Comparison of ENCODE assay signal across 27 cellular contexts in the genomic region with DNA sequence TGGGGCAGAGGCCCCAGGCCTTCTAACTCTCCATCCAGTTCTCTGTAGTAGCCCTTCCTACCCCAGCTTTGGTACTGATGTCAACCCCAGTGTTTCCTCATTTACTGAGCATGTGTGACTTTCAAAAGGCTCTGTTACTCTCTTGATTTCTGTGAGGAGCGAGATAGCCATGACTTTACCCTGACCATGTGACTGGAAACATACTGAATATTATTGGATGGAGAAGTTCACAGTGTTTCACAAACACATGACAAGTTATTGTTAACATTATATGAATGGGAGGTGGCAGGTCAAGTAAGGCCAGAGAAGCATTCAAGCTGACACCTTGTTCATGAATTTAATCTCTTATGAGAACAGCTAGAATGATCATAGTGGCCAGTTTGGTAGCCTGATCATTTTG. TPM values are rescaled to one million over a fixed set of nuclear protein-coding genes. Genes with fewer than 3 reads are reported as not detected.
DNase-seq lines count a peak whose midpoint lies in the region; ATAC-seq, FAIRE-seq and TF ChIP-seq lines count a peak whose summit lies in the region.
"Had no signal": no experiment of that assay in that cellular context is flagged by ENCODE, and none has a peak within 500 bp of the region (broad histone marks: within the 10 kb centered on the region; RNA-seq: fewer than 3 reads in every experiment).

No MANE protein-coding gene starts in this region.

- WGBS in right cardiac atrium: 63% methylated on average over 1 of the region's 1 CpG
- 35 to 65% (median 39%) methylated on average over 1 of the region's 1 CpG for WGBS in heart left ventricle, 4 donors

- TF ChIP-seq CTCF in heart left ventricle (IDR thresholded peaks at IDR 0.05) (no peak), right atrium auricular region (IDR thresholded peaks at IDR 0.05) (no peak), CD14-positive monocyte (IDR thresholded peaks at IDR 0.05) (no peak)

- peak; percentile 27 for FAIRE-seq in GM12892 (lab: Jason Lieb, UNC)
- FAIRE-seq: A549, GM12878, GM19239 had no signal

- H3K9me3 ChIP-seq in right cardiac atrium (ENCODE audit: control insufficient read depth, low read length) (no peaks in the 10 kb centered on the region), heart left ventricle (no peaks in the 10 kb centered on the region), right atrium auricular region (no peaks in the 10 kb centered on the region)
- H3K9me3 ChIP-seq: A549; BLaER1 treated with 17β-estradiol and CSF1 and Interleukin-3, amounts not matched to agents 10 nM and 100 nM had no signal

- no peaks in the 10 kb centered on the region for H3K4me1 Mint-ChIP-seq in CD14-positive monocyte
- H3K4me1 Mint-ChIP-seq: B cell; CD4-positive, alpha-beta memory T cell; CD4-positive, CD25-positive, alpha-beta regulatory T cell; CD8-positive, alpha-beta memory T cell had no signal

- DNase-seq in Right ventricle myocardium inferior (ENCODE audit: missing footprints) (no peak), right cardiac atrium (no peak), heart left ventricle (no peak), right atrium auricular region (ENCODE audit: low spot score) (no peak), GM12892 (ENCODE audit: insufficient read length) (no peak), left colon (no peak), CD14-positive monocyte (ENCODE audit: low spot score) (no peak), NCI-H774 (lab: John Stamatoyannopoulos, UW) (no peak)
- DNase-seq: AML-193; CD4-positive, alpha-beta memory T cell; CD4-positive, CD25-positive, alpha-beta regulatory T cell; CD8-positive, alpha-beta memory T cell; COR-L47; DMS 273 treated with DMSO at 0.1 percent for 48 hours; DMS153; DMS53; DMS79; DND-41; EL; GDM1 had no signal

- H3K9me3 Mint-ChIP-seq in CD14-positive monocyte: peaks cover 0 to 7% (median 2%) of the 10 kb centered on the region in 7 donors

- peaks cover 0 to 2% (median 1%) of the 10 kb centered on the region in 3 donors for H3K27me3 Mint-ChIP-seq in CD14-positive monocyte (ENCODE audit: low read depth in 3 of 3)
- H3K27me3 Mint-ChIP-seq: B cell had no signal

- ATAC-seq in Right ventricle myocardium inferior: peak; percentile 58
- no peak for ATAC-seq in right cardiac atrium
- peak in 3 of 4 donors; percentile 41 to 58 (median 47) for ATAC-seq in heart left ventricle
- ATAC-seq in left colon: peak; percentile 12
- ATAC-seq: A549, GM12878 had no signal

- no peak overlapping the region for H3K27ac ChIP-seq in right cardiac atrium (ENCODE audit: low read length)
- H3K27ac ChIP-seq in heart left ventricle: peak overlapping the region in 3 of 12 donors; percentile 25 to 50 (median 30)
- H3K27ac ChIP-seq in right atrium auricular region: peak overlapping the region in 1 of 2 donors; percentile 33
- H3K27ac ChIP-seq: 22Rv1; A549; BLaER1 treated with 17β-estradiol and CSF1 and Interleukin-3, amounts not matched to agents 10 nM and 100 nM; C4-2B had no signal

- intact Hi-C loops in Right ventricle myocardium inferior (cut with DNase I) (loop anchor here (5.0 kb wide), 1 partner anchor 52 kb away; the partner anchor contains the start of gene MAGI1), right cardiac atrium (cut with DNase I) (no loop called here), heart left ventricle (cut with DNase I) (loop anchor here in 1 of 10 donors (5.0 kb wide), 1 partner anchor 52 kb away; the partner anchor contains the start of gene MAGI1), left colon (cut with DNase I, micrococcal nuclease) (no loop called here), CD14-positive monocyte (cut with micrococcal nuclease) (no loop called here)

- no peak overlapping the region for H3K4me3 Mint-ChIP-seq in CD14-positive monocyte
- H3K4me3 Mint-ChIP-seq: B cell; CD4-positive, alpha-beta memory T cell; CD4-positive, CD25-positive, alpha-beta regulatory T cell; CD8-positive, alpha-beta memory T cell had no signal

- TF ChIP-seq POLR2A in heart left ventricle (IDR thresholded peaks at IDR 0.05) (no peak), GM12892 (IDR thresholded peaks at IDR 0.05; ENCODE audit: low read depth, low read length) (no peak)

- no peaks in the 10 kb centered on the region for H3K36me3 Mint-ChIP-seq in CD14-positive monocyte
- H3K36me3 Mint-ChIP-seq: CD4-positive, alpha-beta memory T cell; CD4-positive, CD25-positive, alpha-beta regulatory T cell; CD8-positive, alpha-beta memory T cell had no signal

- H3K27me3 ChIP-seq in right cardiac atrium (ENCODE audit: control insufficient read depth, insufficient read depth) (no peaks in the 10 kb centered on the region), heart left ventricle (no peaks in the 10 kb centered on the region), right atrium auricular region (no peaks in the 10 kb centered on the region)
- H3K27me3 ChIP-seq: BLaER1 treated with 17β-estradiol and CSF1 and Interleukin-3, amounts not matched to agents 10 nM and 100 nM had no signal

- no peak overlapping the region for H3K4me3 ChIP-seq in right cardiac atrium (ENCODE audit: low read length)
- no peak overlapping the region for H3K4me3 ChIP-seq in heart left ventricle
- H3K4me3 ChIP-seq in right atrium auricular region: no peak overlapping the region
- H3K4me3 ChIP-seq: A549; BLaER1 treated with 17β-estradiol and CSF1 and Interleukin-3, amounts not matched to agents 10 nM and 100 nM; GM12878 had no signal

- H3K4me1 ChIP-seq in right cardiac atrium (ENCODE audit: control insufficient read depth, insufficient read depth, low read length): peaks cover 8% of the 10 kb centered on the region
- peaks cover 0 to 61% (median 15%) of the 10 kb centered on the region in 12 donors for H3K4me1 ChIP-seq in heart left ventricle
- H3K4me1 ChIP-seq in right atrium auricular region: peaks cover 0 to 22% of the 10 kb centered on the region in 2 donors

- no peak overlapping the region for H3K27ac Mint-ChIP-seq in CD14-positive monocyte
- H3K27ac Mint-ChIP-seq: B cell; CD4-positive, alpha-beta memory T cell; CD4-positive, CD25-positive, alpha-beta regulatory T cell; CD8-positive, alpha-beta memory T cell had no signal

- H3K36me3 ChIP-seq in heart left ventricle: no peaks in the 10 kb centered on the region
- no peaks in the 10 kb centered on the region for H3K36me3 ChIP-seq in right atrium auricular region
- H3K36me3 ChIP-seq: BLaER1 treated with 17β-estradiol and CSF1 and Interleukin-3, amounts not matched to agents 10 nM and 100 nM had no signal

RNA-seq across cellular contexts. Expression of gene MAGI1, which starts 53.7 kb away (rescaled TPM):
- 33.1 TPM for total RNA-seq in Right ventricle myocardium inferior
- total RNA-seq in right cardiac atrium: 10 to 100 TPM; 32.7 to 38.3 (median 34.4) TPM
- polyA plus RNA-seq in right cardiac atrium: 15.8 TPM
- 10 to 100 TPM; 27.1 to 52.1 (median 35.9) TPM for total RNA-seq in heart left ventricle
- 10 to 100 TPM; 18.5 to 19.5 TPM for polyA plus RNA-seq in heart left ventricle
- 10 to 100 TPM; 28.5 to 34.8 TPM for total RNA-seq in right atrium auricular region
- polyA plus RNA-seq in GM12892 (2012; ENCODE audit: missing spikeins): 0.36 TPM
- total RNA-seq in left colon: 10 to 100 TPM; 45.9 to 49.2 TPM
- polyA plus RNA-seq in CD14-positive monocyte: not detected
- polyA plus RNA-seq: CD4-positive, alpha-beta memory T cell; CD8-positive, alpha-beta memory T cell had no signal

Comparison
In these comparisons a context has a peak if more than half of its experiments do, and no peak if none do; other contexts are left out.
1. ATAC-seq: peak in Right ventricle myocardium inferior (single experiment), heart left ventricle (3 of 4) and left colon (single experiment); none in right cardiac atrium (0 of 2).